ENCODE assay signal across 8 cellular contexts in genomic region chr1:234065794-234066447, GRCh38.
DNase-seq lines count a peak whose midpoint lies in the region; ATAC-seq and TF ChIP-seq lines count a peak whose summit lies in the region.

No MANE protein-coding gene starts in this region.

- H3K4me3 ChIP-seq in GM12865 (ENCODE audit: low read depth, low read length): no peak overlapping the region
- H3K4me3 ChIP-seq in epithelial cell of esophagus (ENCODE audit: low read length): no peak overlapping the region

- H3K27me3 Mint-ChIP-seq in natural killer cell (ENCODE audit: low read depth in 2 of 2): peaks cover 0 to 9% of the 10 kb centered on the region in 2 donors
- peaks cover 12% of the 10 kb centered on the region for H3K27me3 Mint-ChIP-seq in stimulated activated naive CD8-positive, alpha-beta T cell treated with anti-CD3 and anti-CD28 coated beads, Interleukin-15, amount 100 ng/mL, for 72 hours

- H3K36me3 Mint-ChIP-seq in natural killer cell: no peaks in the 10 kb centered on the region

- H3K4me1 Mint-ChIP-seq in natural killer cell: no peaks in the 10 kb centered on the region
- H3K4me1 Mint-ChIP-seq in stimulated activated naive CD8-positive, alpha-beta T cell treated with anti-CD3 and anti-CD28 coated beads, Interleukin-15, amount 100 ng/mL, for 72 hours: no peaks in the 10 kb centered on the region

- TF ChIP-seq CTCF in GM12865 (IDR thresholded peaks at IDR 0.05; ENCODE audit: insufficient read depth, low read depth, low read length, missing control alignments) (peak; percentile 73), epithelial cell of esophagus (IDR thresholded peaks at IDR 0.05; ENCODE audit: insufficient read depth, low read depth, low read length, missing control alignments) (peak; percentile 87), natural killer cell (IDR thresholded peaks at IDR 0.05) (peak; percentile 64)

- intact Hi-C loops in natural killer cell (cut with micrococcal nuclease): loop anchor here (1.0 kb wide), 1 partner anchor 762 kb away; no protein-coding TSS in a partner anchor

- ATAC-seq in HG03442 (IDR thresholded peaks at IDR 0.05; ENCODE audit: unreplicated experiment) (peak; percentile 63), natural killer cell (peak in 1 of 3 donors; percentile 55)
- no peak for ATAC-seq in stimulated activated naive CD8-positive, alpha-beta T cell treated with anti-CD3 and anti-CD28 coated beads, Interleukin-15, amount 100 ng/mL, for 72 hours

- no peak overlapping the region for H3K4me3 Mint-ChIP-seq in natural killer cell
- H3K4me3 Mint-ChIP-seq in stimulated activated naive CD8-positive, alpha-beta T cell treated with anti-CD3 and anti-CD28 coated beads, Interleukin-15, amount 100 ng/mL, for 72 hours: no peak overlapping the region

- H3K9me3 Mint-ChIP-seq in natural killer cell: peaks cover 0 to 4% of the 10 kb centered on the region in 2 donors
- peaks cover 4 to 13% of the 10 kb centered on the region in 2 donors for H3K9me3 Mint-ChIP-seq in stimulated activated naive CD8-positive, alpha-beta T cell treated with anti-CD3 and anti-CD28 coated beads, Interleukin-15, amount 100 ng/mL, for 72 hours

- no peak overlapping the region for H3K27ac Mint-ChIP-seq in natural killer cell
- H3K27ac Mint-ChIP-seq in stimulated activated naive CD8-positive, alpha-beta T cell treated with anti-CD3 and anti-CD28 coated beads, Interleukin-15, amount 100 ng/mL, for 72 hours: no peak overlapping the region

- DNase-seq in GM12865 (ENCODE audit: low read depth) (peak; percentile 73), NOMO-1 treated with DMSO at 0.1 percent for 48 hours (lab: John Stamatoyannopoulos, UW; ENCODE audit: unreplicated experiment) (peak; percentile 54), epithelial cell of esophagus (ENCODE audit: low read depth) (peak; percentile 75), natural killer cell (peak; percentile 41), putamen (ENCODE audit: low spot score) (no peak)
- peak; percentile 40 for DNase-seq in activated CD8-positive, alpha-beta memory T cell treated with anti-CD3 and anti-CD28 coated beads, Interleukin-2, amount 50 U/mL, for 24 hours (ENCODE audit: extremely low read depth)
- DNase-seq in stimulated activated naive CD8-positive, alpha-beta T cell treated with anti-CD3 and anti-CD28 coated beads, Interleukin-15, amount 100 ng/mL, for 72 hours: peak; percentile 55 to 59
